ENCODE assay signal across 29 cellular contexts in the genomic region with DNA sequence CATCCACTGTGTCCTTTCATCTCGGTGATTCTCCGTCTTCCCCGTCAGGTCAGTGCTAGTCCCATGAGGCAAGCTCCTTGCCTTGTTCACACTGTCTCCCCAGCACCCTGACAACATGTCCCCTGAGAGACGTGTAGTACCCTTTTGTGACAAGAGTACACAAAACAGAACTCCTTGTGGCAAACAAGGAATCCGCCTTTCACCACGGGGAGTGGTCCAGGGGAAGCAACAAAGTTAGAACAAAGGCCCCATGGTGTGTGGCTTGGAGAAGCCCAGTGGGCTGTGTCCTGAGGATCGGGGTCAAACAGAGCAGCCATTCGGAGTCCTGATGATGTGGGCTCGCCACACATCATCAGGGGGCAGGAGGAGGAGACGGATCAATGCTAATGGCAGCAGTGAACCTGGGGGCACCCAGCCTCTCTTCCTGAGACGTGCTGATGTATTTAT.
DNase-seq lines count a peak whose midpoint lies in the region; ATAC-seq and TF ChIP-seq lines count a peak whose summit lies in the region.
"Had no signal": no experiment of that assay in that cellular context is flagged by ENCODE, and none has a peak within 500 bp of the region (broad histone marks: within the 10 kb centered on the region; RNA-seq: fewer than 3 reads in every experiment).

No MANE protein-coding gene starts in this region.

- H2BK5ac ChIP-seq in IMR-90 (ENCODE audit: low read depth, low read length, poor library complexity, severe bottlenecking): no peak overlapping the region

- H2AFZ ChIP-seq in IMR-90 (replicated peaks; ENCODE audit: low read length, poor library complexity): no peak overlapping the region
- H2AFZ ChIP-seq: GM23248 had no signal

- peaks cover 2% of the 10 kb centered on the region; the same call in 1 of the 2 replicates for H3K27me3 ChIP-seq in IMR-90 (ENCODE audit: control insufficient read depth, insufficient read depth, low read length)
- H3K27me3 ChIP-seq: body of pancreas, gastroesophageal sphincter, transverse colon had no signal

- H3K27ac ChIP-seq in IMR-90 (ENCODE audit: insufficient read depth, low read length) (no peak overlapping the region), caudate nucleus (ENCODE audit: low read depth, low read length) (no peak overlapping the region)
- H3K27ac ChIP-seq: body of pancreas, C4-2B, dorsolateral prefrontal cortex, gastroesophageal sphincter, GM23248, lower lobe of right lung, WERI-Rb-1 had no signal

- H4K20me1 ChIP-seq in IMR-90 (ENCODE audit: insufficient read depth, low read length): no peaks in the 10 kb centered on the region

- H3K79me1 ChIP-seq in IMR-90 (ENCODE audit: low read depth in 1 of 2, low read length in 2 of 2): no peaks in the 10 kb centered on the region

- H2AK9ac ChIP-seq in IMR-90 (replicated peaks; ENCODE audit: low read depth, low read length, poor library complexity): no peak overlapping the region

- POLR2A ChIA-PET in IMR-90 (lab: Charles Lee; ENCODE audit: unreplicated experiment): no interaction called here

- in situ Hi-C loops in IMR-90 (cut with MboI; ENCODE audit: low sequenced_read_pairs): no loop called here

- H3K9me1 ChIP-seq in IMR-90 (ENCODE audit: insufficient read depth, low read length): no peaks in the 10 kb centered on the region

- no peaks in the 10 kb centered on the region for H3K36me3 ChIP-seq in IMR-90 (ENCODE audit: control insufficient read depth, insufficient read depth, low read length)
- H3K36me3 ChIP-seq: gastroesophageal sphincter, lower lobe of right lung, transverse colon, WERI-Rb-1 had no signal

- DNase-seq in ELF-1 (ENCODE audit: low read depth, low spot score) (peak; percentile 14), IMR-90 (no peak), mesenteric fat pad (ENCODE audit: low spot score) (peak; percentile 68), sciatic nerve (ENCODE audit: low spot score) (peak; percentile 44), caudate nucleus (lab: John Stamatoyannopoulos, UW) (no peak), foreskin fibroblast (no peak)
- DNase-seq: activated CD4-positive, alpha-beta T cell treated with anti-CD3 and anti-CD28 coated beads for 48 hours; activated naive CD4-positive, alpha-beta T cell treated with anti-CD3 and anti-CD28 coated beads for 36 hours; activated T-cell treated with anti-CD3 and anti-CD28 coated beads, Interleukin-2, amount 50 U/mL, for 72 hours; cerebellar nuclear complex; GM23248; kidney glomerular epithelial cell; lower lobe of right lung; mucosa of descending colon; MV-4-11; NCI-H1436; NCI-H774; right cardiac atrium; stimulated activated CD4-positive, alpha-beta T cell treated with anti-CD3 and anti-CD28 coated beads, Interleukin-12 subunit alpha, Interleukin-12 subunit beta, amount 100 ng/mL, for 4 hours; stimulated activated CD4-positive, alpha-beta T cell treated with anti-CD3 and anti-CD28 coated beads, Interleukin-2, amount 100 ng/mL, for 48 hours; transverse colon; WERI-Rb-1 had no signal

- no peak overlapping the region for H3K23ac ChIP-seq in IMR-90 (ENCODE audit: low read depth, low read length)

- intact Hi-C loops in IMR-90 (cut with micrococcal nuclease): no loop called here
- intact Hi-C loops in sciatic nerve (cut with DNase I): no loop called here

- no peak overlapping the region for H3K4me3 ChIP-seq in IMR-90 (ENCODE audit: insufficient read depth, low read depth, low read length)
- no peak overlapping the region for H3K4me3 ChIP-seq in foreskin fibroblast (ENCODE audit: low read depth in 1 of 2, low read length in 2 of 2)
- H3K4me3 ChIP-seq: body of pancreas, dorsolateral prefrontal cortex, gastroesophageal sphincter, GM23248, lower lobe of right lung, mucosa of descending colon, transverse colon had no signal

- 84% methylated on average over 6 of the region's 11 CpGs; no CpG with 5 or more reads in 1 of the 2 experiments for WGBS in IMR-90 (ENCODE audit: extremely low coverage in 2 of 2, insufficient read length in 1 of 2), 2 experiments

- CTCF ChIA-PET in IMR-90 (lab: Yijun Ruan, JAX): no interaction called here

- no peak overlapping the region for H3K4ac ChIP-seq in IMR-90 (ENCODE audit: low read depth, low read length)

- no peak overlapping the region; the same call in 2 of the 3 replicates for H2BK15ac ChIP-seq in IMR-90 (ENCODE audit: low read depth, low read length)

- peak overlapping the region; percentile 19; the same call in 1 of the 2 replicates for H3K18ac ChIP-seq in IMR-90 (ENCODE audit: low read depth, low read length)

- peak overlapping the region; percentile 21; the same call in 1 of the 2 replicates for H4K5ac ChIP-seq in IMR-90 (ENCODE audit: low read depth, low read length)

- H3K56ac ChIP-seq in IMR-90 (ENCODE audit: extremely low read depth, insufficient read depth, low read length): no peak overlapping the region

- no peak for TF ChIP-seq CTCF in IMR-90 (conservative IDR thresholded peaks at IDR 0.05; ENCODE audit: low read depth, low read length)
- TF ChIP-seq CTCF in foreskin fibroblast (IDR thresholded peaks at IDR 0.05; ENCODE audit: low read depth, low read length): no peak

- H3K4me2 ChIP-seq in IMR-90 (ENCODE audit: low read depth, low read length): no peak overlapping the region

- peak overlapping the region; percentile 33; the same call in 1 of the 2 replicates for H2AK5ac ChIP-seq in IMR-90 (ENCODE audit: low read depth, low read length)

- no TSS peak for BruUV-seq in IMR-90 (replicated peaks; lab: Mats Ljungman, UMichigan)

- ATAC-seq in IMR-90 (ENCODE audit: low read depth) (no peak), sciatic nerve (no peak), GM21576 (IDR thresholded peaks at IDR 0.05; ENCODE audit: unreplicated experiment) (no peak)
- ATAC-seq: activated T-cell treated with anti-CD3 and anti-CD28 coated beads, Interleukin-2, amount 50 U/mL, for 72 hours; body of pancreas; gastroesophageal sphincter; lower lobe of right lung; mucosa of descending colon; right cardiac atrium; T-cell had no signal

- dilution Hi-C loops in IMR-90 (cut with HindIII; ENCODE audit: low sequenced_read_pairs, unreplicated experiment): no loop called here

- no peak overlapping the region for H3K14ac ChIP-seq in IMR-90 (replicated peaks; ENCODE audit: low read depth, low read length)

- H2BK20ac ChIP-seq in IMR-90 (ENCODE audit: low read depth, low read length): no peak overlapping the region

- H4K91ac ChIP-seq in IMR-90 (ENCODE audit: insufficient read depth, low read depth, low read length): no peak overlapping the region; the same call in 1 of the 2 replicates

- peaks cover 21% of the 10 kb centered on the region for H3K4me1 ChIP-seq in IMR-90 (ENCODE audit: control insufficient read depth, insufficient read depth, low read length)
- H3K4me1 ChIP-seq: body of pancreas, Caco-2, gastroesophageal sphincter, lower lobe of right lung had no signal

- no peak for TF ChIP-seq POLR2A in IMR-90 (IDR thresholded peaks at IDR 0.05; ENCODE audit: low read depth, low read length)

- H3K9ac ChIP-seq in IMR-90 (ENCODE audit: low read depth, low read length): no peak overlapping the region
- H3K9ac ChIP-seq: GM23248 had no signal

- H2BK120ac ChIP-seq in IMR-90 (ENCODE audit: low read depth, low read length): no peak overlapping the region

- H4K8ac ChIP-seq in IMR-90 (ENCODE audit: low read depth in 2 of 2, low read length in 2 of 2): no peak overlapping the region

- no peaks in the 10 kb centered on the region for H3K9me3 ChIP-seq in IMR-90 (ENCODE audit: control insufficient read depth, insufficient read depth, low read length)
- H3K9me3 ChIP-seq: body of pancreas, Caco-2, gastroesophageal sphincter, lower lobe of right lung, mucosa of descending colon, transverse colon had no signal

- TF ChIP-seq RAD21 in IMR-90 (IDR thresholded peaks at IDR 0.05; ENCODE audit: low read length): no peak

TF ChIP-seq in IMR-90, 13 proteins besides CTCF, POLR2A, EP300 and RAD21:
- TF ChIP-seq RCOR1 (IDR thresholded peaks at IDR 0.05; ENCODE audit: insufficient replicate concordance, low read length): no peak
- TF ChIP-seq, protein P1, sequence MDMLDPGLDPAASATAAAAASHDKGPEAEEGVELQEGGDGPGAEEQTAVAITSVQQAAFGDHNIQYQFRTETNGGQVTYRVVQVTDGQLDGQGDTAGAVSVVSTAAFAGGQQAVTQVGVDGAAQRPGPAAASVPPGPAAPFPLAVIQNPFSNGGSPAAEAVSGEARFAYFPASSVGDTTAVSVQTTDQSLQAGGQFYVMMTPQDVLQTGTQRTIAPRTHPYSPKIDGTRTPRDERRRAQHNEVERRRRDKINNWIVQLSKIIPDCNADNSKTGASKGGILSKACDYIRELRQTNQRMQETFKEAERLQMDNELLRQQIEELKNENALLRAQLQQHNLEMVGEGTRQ (IDR thresholded peaks at IDR 0.05; ENCODE audit: low read depth, low read length): no peak
- TF ChIP-seq MXI1 (IDR thresholded peaks at IDR 0.05; ENCODE audit: borderline replicate concordance, low read depth, low read length): no peak
- no peak for TF ChIP-seq CHD1 (IDR thresholded peaks at IDR 0.05; ENCODE audit: low read depth, low read length)
- TF ChIP-seq MAZ (IDR thresholded peaks at IDR 0.05; ENCODE audit: borderline replicate concordance, low read depth, low read length): no peak
- TF ChIP-seq SMC3 (IDR thresholded peaks at IDR 0.05; ENCODE audit: low read depth, low read length): no peak
- TF ChIP-seq BHLHE40 (IDR thresholded peaks at IDR 0.05; ENCODE audit: low read depth, low read length): no peak
- TF ChIP-seq, protein P2, sequence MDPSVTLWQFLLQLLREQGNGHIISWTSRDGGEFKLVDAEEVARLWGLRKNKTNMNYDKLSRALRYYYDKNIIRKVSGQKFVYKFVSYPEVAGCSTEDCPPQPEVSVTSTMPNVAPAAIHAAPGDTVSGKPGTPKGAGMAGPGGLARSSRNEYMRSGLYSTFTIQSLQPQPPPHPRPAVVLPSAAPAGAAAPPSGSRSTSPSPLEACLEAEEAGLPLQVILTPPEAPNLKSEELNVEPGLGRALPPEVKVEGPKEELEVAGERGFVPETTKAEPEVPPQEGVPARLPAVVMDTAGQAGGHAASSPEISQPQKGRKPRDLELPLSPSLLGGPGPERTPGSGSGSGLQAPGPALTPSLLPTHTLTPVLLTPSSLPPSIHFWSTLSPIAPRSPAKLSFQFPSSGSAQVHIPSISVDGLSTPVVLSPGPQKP (IDR thresholded peaks at IDR 0.05; ENCODE audit: borderline replicate concordance, low read depth, low read length): no peak
- TF ChIP-seq MAFK (IDR thresholded peaks at IDR 0.05; ENCODE audit: low read depth, low read length): no peak
- no peak for TF ChIP-seq RFX5 (IDR thresholded peaks at IDR 0.05; ENCODE audit: low read depth, low read length)
- TF ChIP-seq NFE2L2 (IDR thresholded peaks at IDR 0.05; ENCODE audit: low read depth, low read length): no peak
- TF ChIP-seq CEBPB (IDR thresholded peaks at IDR 0.05; ENCODE audit: low read depth, low read length): no peak
- no peak for TF ChIP-seq FOS (IDR thresholded peaks at IDR 0.05; ENCODE audit: low read depth, low read length)

Comparison
In these comparisons a context has a peak if more than half of its experiments do, and no peak if none do; other contexts are left out.
1. DNase-seq: peak in ELF-1 (single experiment), mesenteric fat pad (single experiment) and sciatic nerve (single experiment); none in IMR-90 (single experiment), caudate nucleus (0 of 61) and foreskin fibroblast (0 of 2).